In genomic region chr6:142302427-142303190, GRCh38 we compare ENCODE assay signal across 8 cellular contexts. TPM values are rescaled to one million over a fixed set of nuclear protein-coding genes. Genes with fewer than 3 reads are reported as not detected.
DNase-seq lines count a peak whose midpoint lies in the region; ATAC-seq and TF ChIP-seq lines count a peak whose summit lies in the region.

No MANE protein-coding gene starts in this region.

- no peak for TF ChIP-seq POLR2A in sigmoid colon (IDR thresholded peaks at IDR 0.05)

- no peaks in the 10 kb centered on the region for H3K36me3 Mint-ChIP-seq in T-helper 17 cell (ENCODE audit: low read depth)

- H3K9me3 ChIP-seq in T-helper 17 cell (ENCODE audit: control insufficient read depth, low read length, poor library complexity, severe bottlenecking) (no peaks in the 10 kb centered on the region), heart right ventricle (peaks cover 0 to 7% (median 0%) of the 10 kb centered on the region in 11 donors), sigmoid colon (no peaks in the 10 kb centered on the region)

- ATAC-seq in T-helper 17 cell (no peak), heart right ventricle (no peak), GM21529 (IDR thresholded peaks at IDR 0.05; ENCODE audit: unreplicated experiment) (no peak), omental fat pad (ENCODE audit: low FRiP score) (no peak)

- H3K4me3 Mint-ChIP-seq in T-helper 17 cell: peak overlapping the region; percentile 84

- no peak overlapping the region for H3K27ac Mint-ChIP-seq in T-helper 17 cell

- H3K4me1 ChIP-seq in heart right ventricle: peaks cover 0 to 18% (median 10%) of the 10 kb centered on the region in 9 donors
- peaks cover 0 to 14% (median 6%) of the 10 kb centered on the region in 4 donors for H3K4me1 ChIP-seq in sigmoid colon

- H3K27ac ChIP-seq in heart right ventricle: peak overlapping the region in 1 of 10 donors; percentile 65
- H3K27ac ChIP-seq in sigmoid colon: peak overlapping the region in 3 of 4 donors; percentile 49 to 64 (median 54)

- 73 to 74% methylated on average over 19 of the region's 19 CpGs for WGBS in heart right ventricle, 2 donors
- WGBS in sigmoid colon, 2 donors: 65 to 68% methylated on average over 19 of the region's 19 CpGs

- intact Hi-C loops in heart right ventricle (cut with DNase I): no loop called here
- intact Hi-C loops in sigmoid colon (cut with DNase I): no loop called here

- H3K27me3 ChIP-seq in heart right ventricle (peaks cover 0 to 49% (median 34%) of the 10 kb centered on the region in 7 donors), sigmoid colon (peaks cover 8 to 35% (median 9%) of the 10 kb centered on the region in 3 donors)

- H3K4me3 ChIP-seq in HFF-Myc (replicated peaks; ENCODE audit: low read depth, low read length) (peak overlapping the region; percentile 59), heart right ventricle (peak overlapping the region in 9 of 10 donors; percentile 28 to 63 (median 57)), sigmoid colon (peak overlapping the region; percentile 28 to 54 (median 48))

- peaks cover 42% of the 10 kb centered on the region for H3K27me3 Mint-ChIP-seq in T-helper 17 cell

- TF ChIP-seq EP300 in sigmoid colon (IDR thresholded peaks at IDR 0.05): no peak

- H3K36me3 ChIP-seq in heart right ventricle: no peaks in the 10 kb centered on the region
- H3K36me3 ChIP-seq in sigmoid colon: no peaks in the 10 kb centered on the region

- DNase-seq in HFF-Myc (ENCODE audit: extremely low read depth, low read depth) (no peak), T-helper 17 cell (no peak), heart right ventricle (no peak), sigmoid colon (no peak), omental fat pad (ENCODE audit: low spot score) (no peak)
- no peak for DNase-seq in stimulated activated CD4-positive, alpha-beta T cell treated with anti-CD3 and anti-CD28 coated beads, Interleukin-4, amount 100 ng/mL, for 1 hour
- DNase-seq in activated CD4-positive, alpha-beta T cell treated with anti-CD3 and anti-CD28 coated beads for 1 hour: no peak

- no peak for TF ChIP-seq CTCF in HFF-Myc (IDR thresholded peaks at IDR 0.05; ENCODE audit: low read depth, low read length, missing control alignments)
- no peak for TF ChIP-seq CTCF in heart right ventricle (IDR thresholded peaks at IDR 0.05)
- no peak for TF ChIP-seq CTCF in sigmoid colon (IDR thresholded peaks at IDR 0.05)
- no peak for TF ChIP-seq CTCF in omental fat pad (IDR thresholded peaks at IDR 0.05)

- H3K4me1 Mint-ChIP-seq in T-helper 17 cell: peaks cover 7% of the 10 kb centered on the region

RNA-seq across cellular contexts. Expression of gene ADGRG6, which starts 0.8 kb away (rescaled TPM):
- under 1 TPM; 0.18 to 0.25 TPM for total RNA-seq in T-helper 17 cell
- total RNA-seq in heart right ventricle: 1 to 10 TPM; 1.6 to 5.9 (median 3.3) TPM
- polyA plus RNA-seq in heart right ventricle: 1 to 10 TPM in 1 of 2 donors, under 1 TPM in 1; 0.93 to 1.1 TPM
- 10 to 100 TPM; 12.6 to 17.6 (median 15.4) TPM for total RNA-seq in sigmoid colon
- 1 to 10 TPM in 2 of 3 donors, under 1 TPM in 1; 0.60 to 5.5 (median 1.2) TPM for polyA plus RNA-seq in sigmoid colon
- total RNA-seq in omental fat pad: 10 to 100 TPM; 28.5 to 68.6 (median 42.7) TPM
